ENCODE assay signal across 13 cellular contexts in the genomic region with DNA sequence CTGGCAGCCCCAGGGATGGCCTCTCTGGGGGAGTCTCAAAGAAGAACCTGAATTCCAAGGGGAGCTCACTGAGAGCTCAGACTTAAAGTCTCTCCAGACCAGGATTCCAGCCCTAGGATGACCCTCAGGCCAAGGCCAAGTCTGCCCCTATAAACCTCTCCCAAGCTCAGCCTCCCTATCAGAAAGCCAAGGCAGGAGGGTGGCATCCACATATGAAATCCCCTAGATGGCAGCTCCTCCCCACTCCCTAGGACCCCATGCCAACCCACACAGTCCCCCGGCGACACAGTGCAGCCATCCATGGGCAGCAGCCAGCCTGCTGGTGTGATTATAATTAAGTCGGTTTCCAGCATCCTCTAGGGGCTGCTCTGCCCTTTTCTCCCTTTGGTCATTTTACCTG.
"Had no signal": no experiment of that assay in that cellular context is flagged by ENCODE, and none has a peak within 500 bp of the region (broad histone marks: within the 10 kb centered on the region; RNA-seq: fewer than 3 reads in every experiment).

No MANE protein-coding gene starts in this region.

- H3K36me3 ChIP-seq: cardiac muscle cell, gastroesophageal sphincter, heart right ventricle, lower lobe of right lung had no signal

- DNase-seq: activated CD4-positive, alpha-beta memory T cell treated with anti-CD3 and anti-CD28 coated beads for 36 hours; activated CD8-positive, alpha-beta memory T cell treated with anti-CD3 and anti-CD28 coated beads, Interleukin-2, amount 10 ng/mL, durations not matched to agents 7 days and 5 days; activated naive CD4-positive, alpha-beta T cell treated with anti-CD3 and anti-CD28 coated beads, Interleukin-2, amount 10 ng/mL, durations not matched to agents 7 days and 5 days; activated T-cell treated with anti-CD3 and anti-CD28 coated beads, Interleukin-2, amount 50 U/mL, for 1 hour; dorsolateral prefrontal cortex; erythroblast; heart right ventricle; left colon; lower lobe of right lung; stimulated activated CD4-positive, alpha-beta T cell treated with anti-CD3 and anti-CD28 coated beads, Interleukin-1b, Interleukin-23, amount 100 ng/mL, for 48 hours; stimulated activated naive CD8-positive, alpha-beta T cell treated with anti-CD3 and anti-CD28 coated beads, Interleukin-15, amount 100 ng/mL, for 72 hours had no signal

- H3K27ac ChIP-seq: cardiac muscle cell, dorsolateral prefrontal cortex, gastroesophageal sphincter, heart right ventricle, lower lobe of right lung had no signal

- H3K27me3 ChIP-seq: cardiac muscle cell, gastroesophageal sphincter had no signal

- H3K9me3 ChIP-seq: lower lobe of right lung had no signal

- H3K4me1 ChIP-seq: gastroesophageal sphincter, heart right ventricle, lower lobe of right lung had no signal

- H3K4me3 ChIP-seq: cardiac muscle cell, dorsolateral prefrontal cortex, gastroesophageal sphincter, heart right ventricle, lower lobe of right lung had no signal
